1 cellular context compared by ENCODE assay signal in the genomic region with DNA sequence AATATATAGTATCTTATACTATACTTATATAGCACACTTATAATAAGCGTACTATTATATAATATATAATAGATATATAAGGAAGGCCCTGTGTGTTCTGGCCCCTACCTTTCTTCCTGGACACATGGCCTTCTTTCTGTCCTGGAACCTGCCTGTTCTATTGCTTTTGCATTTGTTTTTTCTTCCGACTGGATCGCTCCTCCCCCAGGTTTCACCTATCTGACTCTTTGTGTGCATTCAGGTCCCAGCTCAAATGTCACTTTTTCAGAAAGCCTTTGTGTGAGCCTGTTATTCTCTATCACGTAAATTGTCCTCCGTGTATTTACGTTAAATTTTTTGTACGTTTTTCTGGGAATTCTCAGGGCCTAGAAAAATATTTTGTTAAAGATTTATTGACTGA.
TF ChIP-seq lines count a peak whose summit lies in the region.

No MANE protein-coding gene starts in this region.

TF ChIP-seq in GM23338, 12 proteins besides CTCF, POLR2A, EP300 and RAD21 (continued from another document):
- TF ChIP-seq ZNF462 (CRISPR knock-in tag; IDR thresholded peaks at IDR 0.05) (no peak), EZH2 (IDR thresholded peaks at IDR 0.05; ENCODE audit: low read depth, unreplicated experiment) (no peak), POLR2AphosphoS5 (IDR thresholded peaks at IDR 0.05; ENCODE audit: low read depth) (no peak)
